27 cellular contexts compared by ENCODE assay signal in the genomic region with DNA sequence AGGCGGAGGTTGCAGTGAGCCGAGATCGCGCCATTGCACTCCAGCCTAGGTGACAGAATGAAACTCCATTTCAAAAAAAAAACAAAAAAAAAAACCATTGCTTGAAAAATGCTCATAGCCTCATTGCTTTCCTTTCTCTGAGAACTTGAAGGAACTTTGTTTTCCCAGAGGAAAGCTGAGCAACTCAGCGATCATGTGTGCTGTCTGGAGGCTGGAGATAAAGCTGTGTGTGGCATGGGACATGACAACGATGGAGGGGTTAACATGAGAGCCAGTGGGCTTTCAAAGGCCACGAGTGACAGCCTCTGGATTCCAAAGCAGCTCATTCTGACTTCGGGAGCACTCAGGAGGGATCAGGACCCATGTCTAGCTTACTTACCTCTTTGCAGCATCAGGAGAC.
"Had no signal": no experiment of that assay in that cellular context is flagged by ENCODE, and none has a peak within 500 bp of the region (broad histone marks: within the 10 kb centered on the region; RNA-seq: fewer than 3 reads in every experiment).

No MANE protein-coding gene starts in this region.

- H3K4me3 ChIP-seq: left lung, lower lobe of right lung, psoas muscle, right lobe of liver, skin epidermis, spleen, suprapubic skin, thoracic aorta, tibial artery, uterus had no signal

- ATAC-seq: left colon; left lung; lower lobe of right lung; natural killer cell; psoas muscle; right lobe of liver; stimulated activated effector memory CD8-positive, alpha-beta T cell treated with anti-CD3 and anti-CD28 coated beads, Interleukin-12 subunit alpha, Interleukin-12 subunit beta, amount 100 ng/mL, for 72 hours had no signal

- H3K9me3 ChIP-seq: left lung, lower lobe of right lung, psoas muscle, right lobe of liver, spleen, suprapubic skin, thoracic aorta, tibial artery, uterus had no signal

- H3K9me3 Mint-ChIP-seq: immature natural killer cell; mesothelial cell of epicardium; naive B cell; natural killer cell; stimulated activated effector memory CD8-positive, alpha-beta T cell treated with anti-CD3 and anti-CD28 coated beads, Interleukin-12 subunit alpha, Interleukin-12 subunit beta, amount 100 ng/mL, for 72 hours; stimulated activated naive CD8-positive, alpha-beta T cell treated with anti-CD3 and anti-CD28 coated beads, Interleukin-15, Interleukin-2, amounts not matched to agents 100 ng/mL and 50 ng/mL, for 24 hours; type B pancreatic cell had no signal

- H3K4me1 ChIP-seq: suprapubic skin, tibial artery, uterus had no signal

- H3K4me3 Mint-ChIP-seq: immature natural killer cell; mesothelial cell of epicardium; naive B cell; natural killer cell; stimulated activated effector memory CD8-positive, alpha-beta T cell treated with anti-CD3 and anti-CD28 coated beads, Interleukin-12 subunit alpha, Interleukin-12 subunit beta, amount 100 ng/mL, for 72 hours; stimulated activated naive CD8-positive, alpha-beta T cell treated with anti-CD3 and anti-CD28 coated beads, Interleukin-15, Interleukin-2, amounts not matched to agents 100 ng/mL and 50 ng/mL, for 24 hours; type B pancreatic cell had no signal

- H3K27ac Mint-ChIP-seq: mesothelial cell of epicardium; naive B cell; natural killer cell; stimulated activated effector memory CD8-positive, alpha-beta T cell treated with anti-CD3 and anti-CD28 coated beads, Interleukin-12 subunit alpha, Interleukin-12 subunit beta, amount 100 ng/mL, for 72 hours; stimulated activated naive CD8-positive, alpha-beta T cell treated with anti-CD3 and anti-CD28 coated beads, Interleukin-15, Interleukin-2, amounts not matched to agents 100 ng/mL and 50 ng/mL, for 24 hours; type B pancreatic cell had no signal

- H3K79me2 ChIP-seq: parathyroid adenoma had no signal

- H2AFZ ChIP-seq: parathyroid adenoma had no signal

- H3K27me3 Mint-ChIP-seq: naive B cell; stimulated activated naive CD8-positive, alpha-beta T cell treated with anti-CD3 and anti-CD28 coated beads, Interleukin-15, Interleukin-2, amounts not matched to agents 100 ng/mL and 50 ng/mL, for 24 hours; type B pancreatic cell had no signal

- H3K9ac ChIP-seq: parathyroid adenoma had no signal

- H3K4me1 Mint-ChIP-seq: immature natural killer cell had no signal

- H3K27ac ChIP-seq: lower lobe of right lung, parathyroid adenoma, psoas muscle, right lobe of liver, skin epidermis, spleen, suprapubic skin, thoracic aorta, tibial artery, uterus had no signal

- DNase-seq: head of caudate nucleus; hypothalamus; immature natural killer cell; kidney; left colon; left lung; lower lobe of right lung; mammary epithelial cell; mesenchymal stem cell; naive B cell; natural killer cell; psoas muscle; right lobe of liver; spleen; stimulated activated CD4-positive, alpha-beta T cell treated with anti-CD3 and anti-CD28 coated beads, Interleukin-4, amount 100 ng/mL, for 24 hours; stimulated activated naive CD4-positive, alpha-beta T cell; uterus had no signal

- H3K27me3 ChIP-seq: left lung, right lobe of liver, spleen, suprapubic skin, tibial artery, uterus had no signal

- FAIRE-seq: islet of Langerhans, kidney had no signal

- H3K36me3 ChIP-seq: uterus had no signal
